1 cellular context compared by ENCODE assay signal in the genomic region with DNA sequence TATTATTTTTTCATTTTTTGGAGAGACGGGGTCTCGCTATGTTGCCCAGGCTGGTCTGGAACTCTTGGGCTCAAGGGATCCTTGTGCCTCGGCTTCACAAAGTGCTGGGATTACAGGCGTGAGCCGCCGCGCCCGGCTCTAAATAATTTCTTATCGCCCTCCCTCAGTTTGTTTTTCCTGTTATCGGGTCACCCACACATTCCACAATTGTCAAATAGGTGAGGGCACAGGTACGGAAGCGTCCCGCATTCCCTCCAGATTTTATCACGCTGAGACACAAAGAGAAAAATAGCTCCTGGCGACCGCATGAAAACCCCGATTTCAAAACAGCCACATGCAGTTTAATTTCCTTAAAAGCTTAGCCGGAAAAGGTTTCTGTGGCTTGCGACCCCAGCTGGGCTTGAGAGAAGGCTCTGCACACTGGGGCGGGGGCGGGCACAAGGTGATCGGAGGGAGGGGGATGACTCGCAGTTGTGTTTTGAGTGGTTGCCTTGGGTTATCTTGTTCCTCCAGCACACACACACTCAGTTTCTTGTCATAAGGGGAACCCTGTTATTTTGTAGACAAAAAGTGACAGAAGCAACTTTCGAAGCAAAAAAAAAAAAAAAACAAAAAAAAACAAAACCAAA.
TF ChIP-seq lines count a peak whose summit lies in the region.

No MANE protein-coding gene starts in this region.

TF ChIP-seq in GM12878, 131 proteins besides CTCF, POLR2A, EP300 and RAD21 (continued from another document and continues in another):
- TF ChIP-seq, protein P1, sequence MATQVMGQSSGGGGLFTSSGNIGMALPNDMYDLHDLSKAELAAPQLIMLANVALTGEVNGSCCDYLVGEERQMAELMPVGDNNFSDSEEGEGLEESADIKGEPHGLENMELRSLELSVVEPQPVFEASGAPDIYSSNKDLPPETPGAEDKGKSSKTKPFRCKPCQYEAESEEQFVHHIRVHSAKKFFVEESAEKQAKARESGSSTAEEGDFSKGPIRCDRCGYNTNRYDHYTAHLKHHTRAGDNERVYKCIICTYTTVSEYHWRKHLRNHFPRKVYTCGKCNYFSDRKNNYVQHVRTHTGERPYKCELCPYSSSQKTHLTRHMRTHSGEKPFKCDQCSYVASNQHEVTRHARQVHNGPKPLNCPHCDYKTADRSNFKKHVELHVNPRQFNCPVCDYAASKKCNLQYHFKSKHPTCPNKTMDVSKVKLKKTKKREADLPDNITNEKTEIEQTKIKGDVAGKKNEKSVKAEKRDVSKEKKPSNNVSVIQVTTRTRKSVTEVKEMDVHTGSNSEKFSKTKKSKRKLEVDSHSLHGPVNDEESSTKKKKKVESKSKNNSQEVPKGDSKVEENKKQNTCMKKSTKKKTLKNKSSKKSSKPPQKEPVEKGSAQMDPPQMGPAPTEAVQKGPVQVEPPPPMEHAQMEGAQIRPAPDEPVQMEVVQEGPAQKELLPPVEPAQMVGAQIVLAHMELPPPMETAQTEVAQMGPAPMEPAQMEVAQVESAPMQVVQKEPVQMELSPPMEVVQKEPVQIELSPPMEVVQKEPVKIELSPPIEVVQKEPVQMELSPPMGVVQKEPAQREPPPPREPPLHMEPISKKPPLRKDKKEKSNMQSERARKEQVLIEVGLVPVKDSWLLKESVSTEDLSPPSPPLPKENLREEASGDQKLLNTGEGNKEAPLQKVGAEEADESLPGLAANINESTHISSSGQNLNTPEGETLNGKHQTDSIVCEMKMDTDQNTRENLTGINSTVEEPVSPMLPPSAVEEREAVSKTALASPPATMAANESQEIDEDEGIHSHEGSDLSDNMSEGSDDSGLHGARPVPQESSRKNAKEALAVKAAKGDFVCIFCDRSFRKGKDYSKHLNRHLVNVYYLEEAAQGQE (IDR thresholded peaks at IDR 0.05; ENCODE audit: low read depth, low read length): no peak
- TF ChIP-seq HCFC1 (IDR thresholded peaks at IDR 0.05; ENCODE audit: low read length): no peak
- no peak for TF ChIP-seq SMARCA5 (IDR thresholded peaks at IDR 0.05)
- no peak for TF ChIP-seq IRF3 (IDR thresholded peaks at IDR 0.05)
- no peak for TF ChIP-seq EZH2 (IDR thresholded peaks at IDR 0.05; ENCODE audit: borderline replicate concordance, control insufficient read depth, low read depth, low read length)
- TF ChIP-seq CREB1 (IDR thresholded peaks at IDR 0.05; ENCODE audit: low read depth): 0 out of 2 replicates have a peak, but pooled peaks have one; percentile 19
- no peak for TF ChIP-seq BHLHE40 (IDR thresholded peaks at IDR 0.05; ENCODE audit: borderline replicate concordance in 1 of 2, low read depth in 2 of 2, low read length in 1 of 2)
- no peak for TF ChIP-seq CHD4 (IDR thresholded peaks at IDR 0.05)
- no peak for TF ChIP-seq SMAD5 (IDR thresholded peaks at IDR 0.05; ENCODE audit: low read depth)
- TF ChIP-seq SP1 (IDR thresholded peaks at IDR 0.05; ENCODE audit: low read depth, low read length): no peak
- 0 out of 2 replicates have a peak, but pooled peaks have one; percentile 37 for TF ChIP-seq MTA3 (IDR thresholded peaks at IDR 0.05; ENCODE audit: borderline replicate concordance, low read length)
- TF ChIP-seq CEBPB (IDR thresholded peaks at IDR 0.05; ENCODE audit: borderline replicate concordance in 1 of 2, low read depth in 2 of 2, low read length in 2 of 2): 0 out of 4 replicates have a peak, but pooled peaks of 1 of the 2 experiments have one; percentile 31
- TF ChIP-seq BRCA1 (IDR thresholded peaks at IDR 0.05; ENCODE audit: low read depth, low read length): no peak
- TF ChIP-seq RB1 (IDR thresholded peaks at IDR 0.05; ENCODE audit: borderline replicate concordance): no peak
- TF ChIP-seq ZNF207 (IDR thresholded peaks at IDR 0.05; ENCODE audit: borderline replicate concordance): no peak
- no peak for TF ChIP-seq NFXL1 (IDR thresholded peaks at IDR 0.05; ENCODE audit: borderline replicate concordance)
- TF ChIP-seq NR2C2 (IDR thresholded peaks at IDR 0.05; ENCODE audit: borderline replicate concordance, control insufficient read depth, insufficient read length, low read depth): no peak
- no peak for TF ChIP-seq MEF2B (IDR thresholded peaks at IDR 0.05; ENCODE audit: partially characterized antibody, poor library complexity, severe bottlenecking)
- no peak for TF ChIP-seq CHD1 (IDR thresholded peaks at IDR 0.05; ENCODE audit: low read depth, low read length)
- peak; percentile 40; the same call in 1 of the 2 replicates for TF ChIP-seq TCF3 (IDR thresholded peaks at IDR 0.05; ENCODE audit: borderline replicate concordance, insufficient read depth, low read depth, low read length)
- TF ChIP-seq ZZZ3 (IDR thresholded peaks at IDR 0.05; ENCODE audit: control insufficient read depth, insufficient read length, low read depth): no peak
- TF ChIP-seq JUNB (IDR thresholded peaks at IDR 0.05): peak; percentile 64; the same call in 1 of the 2 replicates
- no peak for TF ChIP-seq YBX1 (IDR thresholded peaks at IDR 0.05)
- TF ChIP-seq IKZF2 (IDR thresholded peaks at IDR 0.05): peak in 1 of 2 experiments; percentile 51; a peak in 1 of 4 replicates
- peak; percentile 58; the same call in 1 of the 2 replicates for TF ChIP-seq RUNX3 (IDR thresholded peaks at IDR 0.05; ENCODE audit: low read length)
- no peak for TF ChIP-seq FOS (IDR thresholded peaks at IDR 0.05; ENCODE audit: borderline replicate concordance, extremely low read depth, insufficient read length)
- no peak for TF ChIP-seq NRF1 (conservative IDR thresholded peaks at IDR 0.05; ENCODE audit: low read depth, low read length)
- no peak for TF ChIP-seq RAD51 (IDR thresholded peaks at IDR 0.05)
- TF ChIP-seq ZNF274 (IDR thresholded peaks at IDR 0.05; ENCODE audit: insufficient read depth, insufficient read length): no peak
- TF ChIP-seq MEF2A (IDR thresholded peaks at IDR 0.05; ENCODE audit: insufficient read depth, low read depth, low read length): 0 out of 2 replicates have a peak, but pooled peaks have one; percentile 30
- no peak for TF ChIP-seq BACH1 (IDR thresholded peaks at IDR 0.05; ENCODE audit: borderline replicate concordance)
- TF ChIP-seq IRF5 (IDR thresholded peaks at IDR 0.05; ENCODE audit: borderline replicate concordance): no peak
- TF ChIP-seq STAT3 (IDR thresholded peaks at IDR 0.05; ENCODE audit: low read depth, low read length): no peak
- TF ChIP-seq ZNF24 (IDR thresholded peaks at IDR 0.05): no peak
- no peak for TF ChIP-seq IRF4 (IDR thresholded peaks at IDR 0.05; ENCODE audit: low read depth, low read length)
- TF ChIP-seq PAX8 (IDR thresholded peaks at IDR 0.05): no peak
- no peak for TF ChIP-seq KAT2A (conservative IDR thresholded peaks at IDR 0.05; ENCODE audit: control insufficient read depth, low read depth, low read length)
- TF ChIP-seq SPI1 (IDR thresholded peaks at IDR 0.05; ENCODE audit: borderline replicate concordance, insufficient read depth, low read depth, low read length): no peak
- no peak for TF ChIP-seq MLLT1 (IDR thresholded peaks at IDR 0.05)
- TF ChIP-seq ZNF622 (IDR thresholded peaks at IDR 0.05): no peak
- no peak for TF ChIP-seq SMC3 (IDR thresholded peaks at IDR 0.05; ENCODE audit: borderline replicate concordance, low read length)
- TF ChIP-seq WRNIP1 (IDR thresholded peaks at IDR 0.05; ENCODE audit: borderline replicate concordance, low read depth, low read length): no peak
- TF ChIP-seq CEBPZ (IDR thresholded peaks at IDR 0.05; ENCODE audit: low read depth, low read length): no peak
- no peak for TF ChIP-seq RFX5 (IDR thresholded peaks at IDR 0.05; ENCODE audit: low read depth, low read length)
- no peak for TF ChIP-seq USF2 (IDR thresholded peaks at IDR 0.05; ENCODE audit: borderline replicate concordance, low read depth, low read length)
- TF ChIP-seq MAX (IDR thresholded peaks at IDR 0.05; ENCODE audit: low read depth, low read length): no peak
- TF ChIP-seq EGR1 (IDR thresholded peaks at IDR 0.05; ENCODE audit: borderline replicate concordance in 1 of 2, low read depth in 2 of 2, low read length in 2 of 2): peak in 1 of 2 experiments; percentile 88; a peak in 2 of 3 replicates
- TF ChIP-seq ATF2 (IDR thresholded peaks at IDR 0.05; ENCODE audit: low read length): peak; percentile 63; the same call in 1 of the 2 replicates
- TF ChIP-seq FOXM1 (IDR thresholded peaks at IDR 0.05; ENCODE audit: low read depth, low read length): peak; percentile 39; the same call in 1 of the 2 replicates
